Comparison of ENCODE assay signal across 8 cellular contexts in the genomic region with DNA sequence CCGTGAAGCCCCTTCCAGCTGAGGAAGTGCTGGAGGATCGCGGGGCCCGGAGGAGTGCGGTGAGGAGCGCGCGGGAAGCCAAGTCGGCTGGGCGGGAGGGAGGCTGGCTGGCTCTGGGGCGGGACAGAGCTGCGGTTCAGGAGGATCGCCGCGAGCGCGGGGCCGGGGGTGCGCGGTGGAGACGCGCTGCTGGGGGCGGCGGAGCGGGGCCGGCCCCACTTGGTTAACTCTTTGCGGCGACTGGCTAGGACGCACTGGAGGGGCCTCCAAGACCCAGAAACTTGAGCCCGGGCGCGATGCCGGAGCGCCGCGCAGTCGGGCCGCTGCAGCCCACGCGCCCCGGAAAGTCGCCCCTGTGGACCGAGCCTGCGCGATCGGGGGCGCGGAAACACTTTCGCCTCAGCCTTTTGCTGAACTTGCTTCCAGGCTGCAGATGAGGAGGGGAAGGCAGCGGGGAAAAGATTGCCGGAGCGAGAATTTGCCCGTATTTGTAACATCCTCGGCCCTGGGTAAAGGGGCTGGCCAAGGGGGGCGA. TPM values are rescaled to one million over a fixed set of nuclear protein-coding genes. Genes with fewer than 3 reads are reported as not detected.
DNase-seq lines count a peak whose midpoint lies in the region; ATAC-seq and TF ChIP-seq lines count a peak whose summit lies in the region.

No MANE protein-coding gene starts in this region.

- H3K27me3 ChIP-seq in HCT116 (ENCODE audit: insufficient read depth, low read length) (no peaks in the 10 kb centered on the region), RWPE2 (ENCODE audit: insufficient read depth, poor library complexity, severe bottlenecking) (no peaks in the 10 kb centered on the region), stomach smooth muscle (ENCODE audit: control insufficient read depth in 1 of 2, insufficient read depth in 2 of 2, low read length in 2 of 2) (no peaks in the 10 kb centered on the region)

- H3K79me2 ChIP-seq in HCT116 (ENCODE audit: insufficient read depth, low read length) = no peaks in the 10 kb centered on the region

- no peak for TF ChIP-seq RAD21 in HCT116 (IDR thresholded peaks at IDR 0.05; ENCODE audit: low read depth)

- H4K20me1 ChIP-seq in HCT116 (ENCODE audit: insufficient read depth) = no peaks in the 10 kb centered on the region

- peak overlapping the region; percentile 100 for H3K4me2 ChIP-seq in HCT116 (ENCODE audit: low read length)

- WGBS in lower leg skin, 2 donors = 0% methylated on average over 51 to 54 of the region's 55 CpGs

- H2AFZ ChIP-seq in HCT116 (ENCODE audit: low read depth, low read length, poor library complexity, severe bottlenecking) = peak overlapping the region; percentile 98

- TF ChIP-seq POLR2A in HCT116 (IDR thresholded peaks at IDR 0.05; ENCODE audit: borderline replicate concordance, extremely low read depth, insufficient read depth, insufficient read length) = no peak
- no peak for TF ChIP-seq POLR2A in lower leg skin (IDR thresholded peaks at IDR 0.05)

- H3K4me1 ChIP-seq in HCT116 (ENCODE audit: control insufficient read depth in 1 of 2, insufficient read depth in 2 of 2, low read length in 2 of 2) (peaks cover 14 to 23% of the 10 kb centered on the region in 2 experiments), RWPE2 (ENCODE audit: insufficient read depth, poor library complexity, severe bottlenecking) (peaks cover 8% of the 10 kb centered on the region), stomach smooth muscle (ENCODE audit: control insufficient read depth, insufficient read depth, low read length) (peaks cover 15% of the 10 kb centered on the region)

- RAD21 ChIA-PET in HCT116 (lab: Charles Lee; ENCODE audit: low non-redundant PET in 1 of 2, low total read pairs in 2 of 2, uncharacterized antibody in 2 of 2, unreplicated experiment in 2 of 2) = no interaction called here

- peak overlapping the region; percentile 57 for H3K27ac ChIP-seq in HCT116 (ENCODE audit: low read depth, low read length)
- H3K27ac ChIP-seq in RWPE2 (ENCODE audit: poor library complexity, severe bottlenecking) = peak overlapping the region; percentile 35
- H3K27ac ChIP-seq in stomach smooth muscle (ENCODE audit: low read length) = peak overlapping the region; percentile 88

- no TSS peak for BruUV-seq in HCT116 (replicated peaks; lab: Mats Ljungman, UMichigan)

- H3K4me3 ChIP-seq in HCT116 (replicated peaks in 1 of 2; ENCODE audit: low read depth in 1 of 2, low read length in 2 of 2) (peak overlapping the region; percentile 64 to 90), RWPE2 (ENCODE audit: severe bottlenecking) (peak overlapping the region; percentile 46), lower leg skin (ENCODE audit: low read depth, poor library complexity, severe bottlenecking) (peak overlapping the region; percentile 93), stomach smooth muscle (ENCODE audit: low read length in 2 of 2) (peak overlapping the region; percentile 80 to 91)

- no peak for TF ChIP-seq CTCF in HCT116 (IDR thresholded peaks at IDR 0.05 in 2 of 3, conservative IDR thresholded peaks at IDR 0.05 in 1 of 3; ENCODE audit: borderline replicate concordance in 1 of 3, insufficient read depth in 1 of 3, low read depth in 2 of 3, low read length in 2 of 3)
- no peak for TF ChIP-seq CTCF in RWPE2 (IDR thresholded peaks at IDR 0.05; ENCODE audit: poor library complexity, severe bottlenecking)
- TF ChIP-seq CTCF in lower leg skin (IDR thresholded peaks at IDR 0.05) = no peak

- POLR2A ChIA-PET in HCT116 (lab: Charles Lee) = no interaction called here

- CTCF ChIA-PET in HCT116 (lab: Charles Lee) = no interaction called here

- ATAC-seq in HCT116 = peak; percentile 59
- peak; percentile 55 for ATAC-seq in RWPE2 (ENCODE audit: low read depth)

- no peaks in the 10 kb centered on the region for H3K9me2 ChIP-seq in HCT116 (ENCODE audit: insufficient read depth)

- H3K9ac ChIP-seq in HCT116 (ENCODE audit: low read length) (peak overlapping the region; percentile 75), stomach smooth muscle (ENCODE audit: low read length in 2 of 2) (peak overlapping the region; percentile 81 to 86)

- no peaks in the 10 kb centered on the region for H3K9me3 ChIP-seq in HCT116 (ENCODE audit: control insufficient read depth in 1 of 2, insufficient read depth in 1 of 2, low read depth in 1 of 2, low read length in 2 of 2)
- no peaks in the 10 kb centered on the region for H3K9me3 ChIP-seq in RWPE2 (ENCODE audit: severe bottlenecking)
- no peaks in the 10 kb centered on the region for H3K9me3 ChIP-seq in stomach smooth muscle (ENCODE audit: control insufficient read depth in 2 of 2, low read length in 2 of 2)

- intact Hi-C loops in HCT116 (cut with micrococcal nuclease) = no loop called here
- intact Hi-C loops in lower leg skin (cut with DNase I; ENCODE audit: low total_unique reads) = no loop called here

- H3K36me3 ChIP-seq in HCT116 (ENCODE audit: control insufficient read depth in 1 of 2, insufficient read depth in 2 of 2, low read length in 2 of 2) (no peaks in the 10 kb centered on the region), RWPE2 (ENCODE audit: low read depth) (no peaks in the 10 kb centered on the region), stomach smooth muscle (ENCODE audit: control insufficient read depth in 2 of 2, insufficient read depth in 2 of 2, low read length in 2 of 2) (no peaks in the 10 kb centered on the region)

- DNase-seq in NCI-H2171 treated with DMSO at 0.1 percent for 48 hours (lab: John Stamatoyannopoulos, UW) (peak; percentile 28), NCI-H2171 (lab: John Stamatoyannopoulos, UW) (no peak), HCT116 (ENCODE audit: low read depth, low spot score) (no peak), RWPE2 (ENCODE audit: low spot score) (peak; percentile 56), dermis blood vessel endothelial cell (peak; percentile 53), lower leg skin (ENCODE audit: low spot score in 2 of 2) (peak in 1 of 2 donors; percentile 88), DMS114 treated with DMSO at 0.1 percent for 48 hours (lab: John Stamatoyannopoulos, UW; ENCODE audit: unreplicated experiment) (no peak)

TF ChIP-seq in HCT116, 20 proteins besides CTCF, POLR2A, EP300 and RAD21:
- TF ChIP-seq ZFX (IDR thresholded peaks at IDR 0.05) (peak; percentile 33; the same call in 1 of the 2 replicates), SP1 (IDR thresholded peaks at IDR 0.05; ENCODE audit: low read depth) (no peak)

RNA-seq across cellular contexts. Expression of a gene that starts 0.6 kb away (rescaled TPM):
- total RNA-seq in HCT116 (2021; ENCODE audit: unreplicated experiment) (14.9 TPM), dermis blood vessel endothelial cell (19.8 and 30.5 TPM in 2 replicates), lower leg skin (100 to 1,000 TPM; 158 to 241 (median 194) TPM)
- polyA plus RNA-seq in HCT116 (2012) = 9.3 and 12.4 TPM in 2 replicates

Comparison
In these comparisons a context has a peak if more than half of its experiments do, and no peak if none do; other contexts are left out.
1. DNase-seq: peak in NCI-H2171 treated with DMSO at 0.1 percent for 48 hours (single experiment), RWPE2 (single experiment) and dermis blood vessel endothelial cell (single experiment); none in NCI-H2171 (single experiment), HCT116 (single experiment) and DMS114 treated with DMSO at 0.1 percent for 48 hours (single experiment).
2. H3K27ac ChIP-seq: peak in every context shown above with its lines; median percentile 88 in stomach smooth muscle; 57 in HCT116; 35 in RWPE2.
3. Peak in every context shown above with its lines, with median percentiles within 50 percentile points of each other: H3K4me3 ChIP-seq.